ENCODE assay signal across 7 cellular contexts in genomic region chr6:117605169-117605826, GRCh38. TPM values are rescaled to one million over a fixed set of nuclear protein-coding genes. Genes with fewer than 3 reads are reported as not detected.
DNase-seq lines count a peak whose midpoint lies in the region; ATAC-seq lines count a peak whose summit lies in the region.

No MANE protein-coding gene starts in this region.

- ATAC-seq in GM21367 (IDR thresholded peaks at IDR 0.05; ENCODE audit: unreplicated experiment): peak; percentile 40
- peak; percentile 48 for ATAC-seq in HG03520 (IDR thresholded peaks at IDR 0.05; ENCODE audit: unreplicated experiment)

- peak; percentile 49 for DNase-seq in GDM1 (lab: John Stamatoyannopoulos, UW)
- peak; percentile 51 for DNase-seq in NCI-H460 (ENCODE audit: extremely low read depth, low read depth)
- DNase-seq in activated CD4-positive, alpha-beta T cell treated with anti-CD3 and anti-CD28 coated beads, Interleukin-2, amount 50 U/mL, for 4 hours: peak; percentile 29 to 38
- peak; percentile 68 for DNase-seq in fibroblast of gingiva (ENCODE audit: low read depth)
- peak; percentile 53 for DNase-seq in non-pigmented ciliary epithelial cell (ENCODE audit: low read depth)

RNA-seq across cellular contexts. Expression of gene GOPC, which starts 3.0 kb away (rescaled TPM):
- total RNA-seq in NCI-H460 (2014; rRNA removed; shearing (Covaris generic)): 19.1 and 22.4 TPM in 2 replicates
- polyA plus RNA-seq in NCI-H460 (2014; cell fraction: nucleus; rRNA removed): 18.1 and 29.3 TPM in 2 replicates

Comparison
In these comparisons a context has a peak if more than half of its experiments do, and no peak if none do; other contexts are left out.
1. Peak in every context shown above with its lines: DNase-seq and ATAC-seq.